ENCODE assay signal across 9 cellular contexts in genomic region chr16:10616744-10617640, GRCh38. TPM values are rescaled to one million over a fixed set of nuclear protein-coding genes. Genes with fewer than 3 reads are reported as not detected.
DNase-seq lines count a peak whose midpoint lies in the region; ATAC-seq and TF ChIP-seq lines count a peak whose summit lies in the region.
"Had no signal": no experiment of that assay in that cellular context is flagged by ENCODE, and none has a peak within 500 bp of the region (broad histone marks: within the 10 kb centered on the region; RNA-seq: fewer than 3 reads in every experiment).

No MANE protein-coding gene starts in this region.

- no peak for ATAC-seq in GM19035 (IDR thresholded peaks at IDR 0.05; ENCODE audit: unreplicated experiment)

- peak overlapping the region; percentile 84 for H3K27ac Mint-ChIP-seq in mesothelial cell of epicardium
- H3K27ac Mint-ChIP-seq: T-helper 2 cell treated with Interferon-gamma antibody and Interleukin-4, amounts not matched to agents 5 μg/mL and 100 μg/mL, for 36 hours had no signal

- no peaks in the 10 kb centered on the region for H3K9me3 ChIP-seq in MG63

- H3K4me3 ChIP-seq in MG63 (no peak overlapping the region), coronary artery (peak overlapping the region; percentile 25)

- peak overlapping the region; percentile 24 for H3K4me3 Mint-ChIP-seq in mesothelial cell of epicardium
- H3K4me3 Mint-ChIP-seq: T-helper 2 cell treated with Interferon-gamma antibody and Interleukin-4, amounts not matched to agents 5 μg/mL and 100 μg/mL, for 36 hours had no signal

- H3K36me3 Mint-ChIP-seq in mesothelial cell of epicardium: no peaks in the 10 kb centered on the region

- no peak for TF ChIP-seq CTCF in coronary artery (IDR thresholded peaks at IDR 0.05)
- TF ChIP-seq CTCF in mesothelial cell of epicardium (IDR thresholded peaks at IDR 0.05; ENCODE audit: unreplicated experiment): no peak

- H3K27me3 ChIP-seq in MG63: no peaks in the 10 kb centered on the region

- peak; percentile 27 for DNase-seq in Ammon's horn (ENCODE audit: low spot score)
- peak; percentile 86 for DNase-seq in MG63
- no peak for DNase-seq in coronary artery (ENCODE audit: low spot score)
- peak in 1 of 2 experiments; percentile 62 for DNase-seq in mesothelial cell of epicardium (ENCODE audit: low spot score in 2 of 2, unreplicated experiment in 2 of 2)
- no peak for DNase-seq in NCI-H1417 treated with DMSO at 0.1 percent for 48 hours (lab: John Stamatoyannopoulos, UW)
- no peak for DNase-seq in occipital lobe (lab: John Stamatoyannopoulos, UW)
- DNase-seq in GM19240 (ENCODE audit: insufficient read length, low spot score): no peak

- peak overlapping the region in 1 of 2 donors; percentile 62 for H3K27ac ChIP-seq in coronary artery

- H3K36me3 ChIP-seq in MG63: no peaks in the 10 kb centered on the region

- peaks cover 50% of the 10 kb centered on the region for H3K4me1 Mint-ChIP-seq in mesothelial cell of epicardium

- no peaks in the 10 kb centered on the region for H3K9me3 Mint-ChIP-seq in mesothelial cell of epicardium
- H3K9me3 Mint-ChIP-seq: T-helper 2 cell treated with Interferon-gamma antibody and Interleukin-4, amounts not matched to agents 5 μg/mL and 100 μg/mL, for 36 hours had no signal

- H3K27me3 Mint-ChIP-seq in mesothelial cell of epicardium (ENCODE audit: low read depth): peaks cover 5% of the 10 kb centered on the region

RNA-seq across cellular contexts. Expression of gene EMP2, which starts 36.6 kb away (rescaled TPM):
- 22.5 and 33.1 TPM in 2 replicates for total RNA-seq in MG63 (2014; rRNA removed; shearing (Covaris generic); ENCODE audit: low replicate concordance)
- total RNA-seq in mesothelial cell of epicardium (50.7 to 53.8 TPM (median 51.0 TPM) in 3 replicates), occipital lobe (3.4 TPM)

Comparison
In these comparisons a context has a peak if more than half of its experiments do, and no peak if none do; other contexts are left out.
1. DNase-seq: peak in Ammon's horn (single experiment) and MG63 (single experiment); none in coronary artery (single experiment), NCI-H1417 treated with DMSO at 0.1 percent for 48 hours (single experiment), occipital lobe (single experiment) and GM19240 (single experiment).